Comparison of ENCODE assay signal across 23 cellular contexts in the genomic region with DNA sequence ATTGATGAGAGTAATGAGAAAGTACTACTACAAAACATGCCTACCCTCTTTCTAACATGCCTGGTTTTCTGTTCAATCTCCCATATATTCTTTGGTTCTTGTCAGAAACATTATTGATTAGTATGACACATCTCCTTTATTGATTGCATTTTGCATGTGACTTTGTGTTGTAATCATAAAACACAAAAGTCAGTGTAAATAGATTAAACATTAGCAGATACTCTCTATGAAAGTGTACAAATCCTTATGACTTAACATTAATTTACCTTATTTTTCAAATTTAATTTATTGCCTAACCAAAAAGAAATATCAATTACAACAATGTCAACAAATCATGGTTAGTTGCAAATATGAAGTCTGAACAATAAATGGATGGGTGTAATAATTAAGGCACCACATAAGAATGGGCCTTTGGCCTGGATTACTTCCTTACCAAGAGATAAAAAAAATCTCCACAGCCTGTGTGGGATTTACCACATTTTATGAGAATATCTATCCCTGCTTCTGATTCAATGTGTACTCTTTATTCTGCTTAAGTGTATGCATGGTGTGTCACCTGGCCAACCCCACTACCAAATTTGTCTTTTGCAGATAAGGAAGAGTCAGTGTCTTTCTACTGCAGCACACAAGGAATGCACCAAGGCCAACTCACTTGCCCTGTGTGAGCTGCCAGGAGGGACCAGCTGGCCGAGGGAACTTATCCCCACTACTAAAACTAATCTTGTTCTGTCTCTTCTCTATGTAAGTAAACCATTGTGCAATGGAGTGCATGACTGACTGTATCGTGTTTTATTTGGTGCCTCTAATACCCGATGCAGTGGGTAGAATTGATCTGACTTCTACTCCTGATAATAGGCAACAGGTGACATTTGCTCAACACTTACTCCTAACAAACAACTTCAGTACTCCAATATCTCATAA.
DNase-seq lines count a peak whose midpoint lies in the region; ATAC-seq, FAIRE-seq and TF ChIP-seq lines count a peak whose summit lies in the region.
"Had no signal": no experiment of that assay in that cellular context is flagged by ENCODE, and none has a peak within 500 bp of the region (broad histone marks: within the 10 kb centered on the region; RNA-seq: fewer than 3 reads in every experiment).

No MANE protein-coding gene starts in this region.

- no peak overlapping the region for H3K27ac Mint-ChIP-seq in activated CD4-positive, alpha-beta memory T cell treated with anti-CD3 and anti-CD28 coated beads for 36 hours
- H3K27ac Mint-ChIP-seq: CD14-positive monocyte; CD4-positive, alpha-beta T cell; CD8-positive, alpha-beta memory T cell; GM23338 had no signal

- no peaks in the 10 kb centered on the region for H3K4me1 ChIP-seq in A549
- H3K4me1 ChIP-seq in Karpas-422 (ENCODE audit: low read length): no peaks in the 10 kb centered on the region
- H3K4me1 ChIP-seq: BE2C; BLaER1 treated with 17β-estradiol and CSF1 and Interleukin-3, amounts not matched to agents 10 nM and 100 nM; HAP-1 had no signal

- no peaks in the 10 kb centered on the region for H3K27me3 Mint-ChIP-seq in activated CD4-positive, alpha-beta memory T cell treated with anti-CD3 and anti-CD28 coated beads for 36 hours
- H3K27me3 Mint-ChIP-seq: CD4-positive, alpha-beta T cell; CD8-positive, alpha-beta memory T cell had no signal

- no peaks in the 10 kb centered on the region for H3K27me3 ChIP-seq in Karpas-422 (ENCODE audit: low read length)
- H3K27me3 ChIP-seq: BE2C; BLaER1 treated with 17β-estradiol and CSF1 and Interleukin-3, amounts not matched to agents 10 nM and 100 nM had no signal

- ATAC-seq in A549 (no peak), left lobe of liver (peak; percentile 48), GM21576 (IDR thresholded peaks at IDR 0.05; ENCODE audit: unreplicated experiment) (no peak)
- ATAC-seq: GM23338 had no signal

- H3K9me3 Mint-ChIP-seq in activated CD4-positive, alpha-beta memory T cell treated with anti-CD3 and anti-CD28 coated beads for 36 hours: peaks cover 32% of the 10 kb centered on the region

- no peaks in the 10 kb centered on the region for H4K20me1 ChIP-seq in Karpas-422 (ENCODE audit: insufficient read depth, low read depth, low read length)
- H4K20me1 ChIP-seq: BLaER1 treated with 17β-estradiol and CSF1 and Interleukin-3, amounts not matched to agents 10 nM and 100 nM had no signal

- no peaks in the 10 kb centered on the region for H3K36me3 Mint-ChIP-seq in activated CD4-positive, alpha-beta memory T cell treated with anti-CD3 and anti-CD28 coated beads for 36 hours
- H3K36me3 Mint-ChIP-seq: CD14-positive monocyte; CD8-positive, alpha-beta memory T cell had no signal

- H3K4me3 ChIP-seq in A549 (no peak overlapping the region), Karpas-422 (ENCODE audit: low read length) (no peak overlapping the region)
- H3K4me3 ChIP-seq: BLaER1 treated with 17β-estradiol and CSF1 and Interleukin-3, amounts not matched to agents 10 nM and 100 nM; GM23338; HAP-1 had no signal

- DNase-seq in NCI-H524 (lab: John Stamatoyannopoulos, UW): peak; percentile 8 to 69
- no peak for DNase-seq in NCI-H524 treated with DMSO at 0.1 percent for 48 hours (lab: John Stamatoyannopoulos, UW)
- DNase-seq in A549 (ENCODE audit: low read depth in 1 of 2, low spot score in 1 of 2): no peak
- no peak for DNase-seq in Karpas-422
- DNase-seq in left lobe of liver (ENCODE audit: low spot score): no peak
- no peak for DNase-seq in DMS 273 treated with DMSO at 0.1 percent for 48 hours (lab: John Stamatoyannopoulos, UW)
- no peak for DNase-seq in activated CD4-positive, alpha-beta memory T cell treated with anti-CD3 and anti-CD28 coated beads for 36 hours
- DNase-seq: ACHN; AML-193; BE2C; CD4-positive, alpha-beta T cell; CD8-positive, alpha-beta memory T cell; DMS53; DMS79 treated with DMSO at 0.1 percent for 48 hours had no signal

- TF ChIP-seq EP300 in A549 (IDR thresholded peaks at IDR 0.05): no peak

- H3K36me3 ChIP-seq in Karpas-422 (ENCODE audit: insufficient read depth, low read length): no peaks in the 10 kb centered on the region
- H3K36me3 ChIP-seq: BE2C; BLaER1 treated with 17β-estradiol and CSF1 and Interleukin-3, amounts not matched to agents 10 nM and 100 nM; HAP-1 had no signal

- FAIRE-seq in A549 (lab: Jason Lieb, UNC): peak; percentile 67
- FAIRE-seq: A204.1, D721Med, GM12892 had no signal

- TF ChIP-seq RAD21 in A549 (conservative IDR thresholded peaks at IDR 0.05 in 1 of 2, IDR thresholded peaks at IDR 0.05 in 1 of 2): no peak

- peak overlapping the region; percentile 46; the same call in 1 of the 2 replicates for H2AFZ ChIP-seq in Karpas-422 (ENCODE audit: low read length)
- H2AFZ ChIP-seq: GM23338 had no signal

- H3K9me3 ChIP-seq in A549: no peaks in the 10 kb centered on the region
- H3K9me3 ChIP-seq in Karpas-422 (ENCODE audit: low read length): no peaks in the 10 kb centered on the region
- H3K9me3 ChIP-seq: BE2C, HAP-1 had no signal

- intact Hi-C loops in activated CD4-positive, alpha-beta memory T cell treated with anti-CD3 and anti-CD28 coated beads for 36 hours (cut with micrococcal nuclease): no loop called here

- H3K27ac ChIP-seq in A549 (no peak overlapping the region), Karpas-422 (ENCODE audit: low read length) (no peak overlapping the region)
- H3K27ac ChIP-seq: 22Rv1; BLaER1 treated with 17β-estradiol and CSF1 and Interleukin-3, amounts not matched to agents 10 nM and 100 nM had no signal

- TF ChIP-seq POLR2A in A549 (IDR thresholded peaks at IDR 0.05; ENCODE audit: low read length): no peak

- 4% methylated on average over 3 of the region's 3 CpGs for WGBS in A549 (ENCODE audit: missing lambda C conversion rate)

- H3K9me2 ChIP-seq in Karpas-422 (replicated peaks; ENCODE audit: insufficient read depth, low read length): no peaks in the 10 kb centered on the region

- POLR2A ChIA-PET in A549 (lab: Yijun Ruan, JAX): no interaction called here
- POLR2A ChIA-PET in activated CD4-positive, alpha-beta memory T cell treated with anti-CD3 and anti-CD28 coated beads for 36 hours (lab: Charles Lee): no interaction called here

- CTCF ChIA-PET in A549 (lab: Yijun Ruan, JAX): no interaction called here
- CTCF ChIA-PET in activated CD4-positive, alpha-beta memory T cell treated with anti-CD3 and anti-CD28 coated beads for 36 hours (lab: Charles Lee): no interaction called here

- H3K4me3 Mint-ChIP-seq in activated CD4-positive, alpha-beta memory T cell treated with anti-CD3 and anti-CD28 coated beads for 36 hours: no peak overlapping the region
- H3K4me3 Mint-ChIP-seq: CD14-positive monocyte; CD4-positive, alpha-beta T cell; CD8-positive, alpha-beta memory T cell; GM23338 had no signal

- H3K4me1 Mint-ChIP-seq in activated CD4-positive, alpha-beta memory T cell treated with anti-CD3 and anti-CD28 coated beads for 36 hours (ENCODE audit: low read depth): no peaks in the 10 kb centered on the region
- H3K4me1 Mint-ChIP-seq: CD14-positive monocyte; CD8-positive, alpha-beta memory T cell; GM23338 had no signal

- H3K9ac ChIP-seq in Karpas-422 (ENCODE audit: low read length): no peak overlapping the region
- H3K9ac ChIP-seq: BLaER1 treated with 17β-estradiol and CSF1 and Interleukin-3, amounts not matched to agents 10 nM and 100 nM had no signal

- no peaks in the 10 kb centered on the region for H3K79me2 ChIP-seq in Karpas-422 (ENCODE audit: low read length)

- H3K4me2 ChIP-seq in A549 (no peak overlapping the region), Karpas-422 (ENCODE audit: low read depth, low read length, poor library complexity, severe bottlenecking) (no peak overlapping the region)
- H3K4me2 ChIP-seq: BLaER1 treated with 17β-estradiol and CSF1 and Interleukin-3, amounts not matched to agents 10 nM and 100 nM; GM23338 had no signal

- no peak for TF ChIP-seq CTCF in A549 (IDR thresholded peaks at IDR 0.05)

TF ChIP-seq in A549, 52 proteins besides CTCF, POLR2A, EP300 and RAD21:
- TF ChIP-seq HDAC2 (IDR thresholded peaks at IDR 0.05): no peak
TF ChIP-seq in A549: peak in this region for 0.

Comparison
In these comparisons a context has a peak if more than half of its experiments do, and no peak if none do; other contexts are left out.
1. DNase-seq: peak in NCI-H524 (2 of 2); none in NCI-H524 treated with DMSO at 0.1 percent for 48 hours (single experiment), A549 (0 of 2), Karpas-422 (single experiment), left lobe of liver (single experiment), DMS 273 treated with DMSO at 0.1 percent for 48 hours (single experiment) and activated CD4-positive, alpha-beta memory T cell treated with anti-CD3 and anti-CD28 coated beads for 36 hours (single experiment).